20 cellular contexts compared by ENCODE assay signal in genomic region chr4:98728871-98729270, GRCh38.
A peak's percentile ranks its signal among the peaks of the same experiment; 100 is the strongest.
DNase-seq lines count a peak whose midpoint lies in the region; ATAC-seq, FAIRE-seq and TF ChIP-seq lines count a peak whose summit lies in the region.
"Had no signal": no experiment of that assay in that cellular context is flagged by ENCODE, and none has a peak within 500 bp of the region (broad histone marks: within the 10 kb centered on the region; RNA-seq: fewer than 3 reads in every experiment).

No MANE protein-coding gene starts in this region.

- H3K27me3 ChIP-seq in mammary epithelial cell (ENCODE audit: insufficient read depth, low read length) (no peaks in the 10 kb centered on the region), RWPE2 (ENCODE audit: insufficient read depth, poor library complexity, severe bottlenecking) (no peaks in the 10 kb centered on the region), keratinocyte (ENCODE audit: control insufficient read depth, extremely low read depth, insufficient read depth, low read length) (no peaks in the 10 kb centered on the region)
- H3K27me3 ChIP-seq: BE2C had no signal

- H3K9ac ChIP-seq in mammary epithelial cell (ENCODE audit: insufficient read depth, low read length) (no peak overlapping the region), keratinocyte (ENCODE audit: control insufficient read depth, extremely low read depth, insufficient read depth, low read length) (no peak overlapping the region)
- H3K9ac ChIP-seq: GM23248 had no signal

- no peaks in the 10 kb centered on the region for H3K4me1 Mint-ChIP-seq in MCF 10A (ENCODE audit: insufficient read depth, unreplicated experiment)

- no peak overlapping the region for H3K4me3 Mint-ChIP-seq in MCF 10A (ENCODE audit: unreplicated experiment)
- H3K4me3 Mint-ChIP-seq: CD4-positive, alpha-beta T cell had no signal

- H3K27ac ChIP-seq in mammary epithelial cell (ENCODE audit: insufficient read depth, low read depth, low read length) (no peak overlapping the region), RWPE2 (ENCODE audit: poor library complexity, severe bottlenecking) (peak overlapping the region; percentile 14), keratinocyte (ENCODE audit: control insufficient read depth, insufficient read depth, low read length) (no peak overlapping the region), temporal lobe (ENCODE audit: low read depth, low read length) (peak overlapping the region; percentile 27)
- H3K27ac ChIP-seq: GM23248 had no signal

- H3K9me1 ChIP-seq in keratinocyte (ENCODE audit: control insufficient read depth, extremely low read depth, insufficient read depth, low read length), result no peaks in the 10 kb centered on the region

- H4K20me1 ChIP-seq in mammary epithelial cell (ENCODE audit: insufficient read depth, low read length), result no peaks in the 10 kb centered on the region
- no peaks in the 10 kb centered on the region for H4K20me1 ChIP-seq in keratinocyte (ENCODE audit: control insufficient read depth, extremely low read depth, insufficient read depth, low read length)

- POLR2A ChIA-PET in MCF 10A (lab: Yijun Ruan, JAX), result interaction anchor here (0.9 to 1.2 kb wide), 2 partner anchors 29 to 51 kb away, joined by 3 read pairs; no protein-coding TSS in a partner anchor

- H3K4me2 ChIP-seq in mammary epithelial cell (ENCODE audit: insufficient read depth, low read depth, low read length), result no peak overlapping the region
- peak overlapping the region; percentile 48 for H3K4me2 ChIP-seq in keratinocyte (ENCODE audit: control insufficient read depth, extremely low read depth, insufficient read depth, low read depth, low read length)

- dilution Hi-C loops in mammary epithelial cell (cut with HindIII; ENCODE audit: low sequenced_read_pairs) (no loop called here), keratinocyte (cut with MboI; ENCODE audit: extremely low pct_ligation_motif_present, low sequenced_read_pairs) (no loop called here)

- H3K79me2 ChIP-seq in mammary epithelial cell (ENCODE audit: insufficient read depth, low read length) (no peaks in the 10 kb centered on the region), keratinocyte (ENCODE audit: control insufficient read depth, insufficient read depth, low read length) (no peaks in the 10 kb centered on the region)

- TF ChIP-seq CTCF in MCF 10A (IDR thresholded peaks at IDR 0.05; ENCODE audit: unreplicated experiment), result no peak
- no peak for TF ChIP-seq CTCF in mammary epithelial cell (conservative IDR thresholded peaks at IDR 0.05 in 1 of 2, IDR thresholded peaks at IDR 0.05 in 1 of 2; ENCODE audit: extremely low read depth in 1 of 2, insufficient read depth in 1 of 2, low read depth in 1 of 2, low read length in 2 of 2)
- TF ChIP-seq CTCF in RWPE2 (IDR thresholded peaks at IDR 0.05; ENCODE audit: poor library complexity, severe bottlenecking), result no peak
- TF ChIP-seq CTCF in keratinocyte (optimal IDR thresholded peaks at IDR 0.05 in 1 of 3, IDR thresholded peaks at IDR 0.05 in 1 of 3, conservative IDR thresholded peaks at IDR 0.05 in 1 of 3; ENCODE audit: extremely low read depth in 1 of 3, insufficient read depth in 2 of 3, low read length in 3 of 3), result no peak

- peaks cover 6% of the 10 kb centered on the region for H3K36me3 Mint-ChIP-seq in MCF 10A (ENCODE audit: insufficient read depth, unreplicated experiment)

- no peaks in the 10 kb centered on the region for H3K36me3 ChIP-seq in mammary epithelial cell (ENCODE audit: insufficient read depth, low read length)
- H3K36me3 ChIP-seq in RWPE2 (ENCODE audit: low read depth), result no peaks in the 10 kb centered on the region
- no peaks in the 10 kb centered on the region for H3K36me3 ChIP-seq in keratinocyte (ENCODE audit: control insufficient read depth in 2 of 2, extremely low read depth in 1 of 2, insufficient read depth in 2 of 2, low read length in 2 of 2)
- H3K36me3 ChIP-seq: BE2C, HAP-1 had no signal

- intact Hi-C loops in MCF 10A (cut with micrococcal nuclease) (no loop called here), mammary epithelial cell (cut with micrococcal nuclease) (no loop called here)

- ATAC-seq in RWPE2 (ENCODE audit: low read depth) (no peak), HG02852 (IDR thresholded peaks at IDR 0.05; ENCODE audit: unreplicated experiment) (no peak), HG03342 (IDR thresholded peaks at IDR 0.05; ENCODE audit: unreplicated experiment) (no peak)

- H3K9me3 Mint-ChIP-seq in MCF 10A (ENCODE audit: unreplicated experiment), result peaks cover 17% of the 10 kb centered on the region

- H3K4me1 ChIP-seq in mammary epithelial cell (ENCODE audit: insufficient read depth, low read length) (peaks cover 9% of the 10 kb centered on the region), RWPE2 (ENCODE audit: insufficient read depth, poor library complexity, severe bottlenecking) (peaks cover 11% of the 10 kb centered on the region), keratinocyte (ENCODE audit: control insufficient read depth, extremely low read depth, insufficient read depth, low read length) (peaks cover 10% of the 10 kb centered on the region)
- H3K4me1 ChIP-seq: BE2C, Caco-2, HAP-1 had no signal

- no peak overlapping the region for H3K4me3 ChIP-seq in mammary epithelial cell (replicated peaks in 1 of 3; ENCODE audit: insufficient read depth in 1 of 3, low read depth in 2 of 3, low read length in 3 of 3)
- no peak overlapping the region for H3K4me3 ChIP-seq in RWPE2 (ENCODE audit: severe bottlenecking)
- H3K4me3 ChIP-seq in keratinocyte (ENCODE audit: control insufficient read depth in 2 of 3, extremely low read depth in 1 of 3, insufficient read depth in 2 of 3, low read depth in 1 of 3, low read length in 3 of 3), result no peak overlapping the region
- H3K4me3 ChIP-seq: GM23248, HAP-1 had no signal

- H2AFZ ChIP-seq in mammary epithelial cell (ENCODE audit: low read depth, low read length) (no peak overlapping the region), keratinocyte (ENCODE audit: control insufficient read depth, low read length) (no peak overlapping the region)

- in situ Hi-C loops in mammary epithelial cell (cut with MboI; ENCODE audit: low sequenced_read_pairs in 2 of 2), result no loop called here

- CTCF ChIA-PET in MCF 10A (lab: Yijun Ruan, JAX), result interaction anchor here (0.6 to 1.2 kb wide), 5 partner anchors 14 to 261 kb away, joined by 3 to 5 read pairs (median 3); no protein-coding TSS in a partner anchor
- CTCF ChIA-PET in mammary epithelial cell (lab: Charles Lee; ENCODE audit: low non-redundant PET), result no interaction called here

- DNase-seq in MCF 10A (ENCODE audit: unreplicated experiment), result no peak
- DNase-seq in mammary epithelial cell, result no peak
- no peak for DNase-seq in RWPE2 (ENCODE audit: low spot score)
- no peak for DNase-seq in keratinocyte (ENCODE audit: low read depth, low spot score)
- DNase-seq in inferior parietal cortex (ENCODE audit: extremely low spot score), result no peak
- DNase-seq: Caco-2; CD4-positive, alpha-beta T cell; NCI-H1092; NCI-H2081; NCI-H510A; NCI-H748 treated with DMSO at 0.1 percent for 48 hours; RPMI8226; SW 1271 had no signal

- 75% methylated on average over 1 of the region's 1 CpG for WGBS in mammary epithelial cell (ENCODE audit: low coverage, missing lambda C conversion rate)

- H3K27me3 Mint-ChIP-seq in MCF 10A (ENCODE audit: insufficient read depth, unreplicated experiment), result no peaks in the 10 kb centered on the region
- H3K27me3 Mint-ChIP-seq: CD4-positive, alpha-beta T cell had no signal

- peak overlapping the region; percentile 28 for H3K27ac Mint-ChIP-seq in MCF 10A (ENCODE audit: low read depth, unreplicated experiment)
- H3K27ac Mint-ChIP-seq: CD4-positive, alpha-beta T cell had no signal

- H3K9me3 ChIP-seq in mammary epithelial cell (replicated peaks; ENCODE audit: insufficient read depth, low read length) (peaks cover 4% of the 10 kb centered on the region), RWPE2 (ENCODE audit: severe bottlenecking) (no peaks in the 10 kb centered on the region), keratinocyte (ENCODE audit: control insufficient read depth, low read depth, low read length) (no peaks in the 10 kb centered on the region)
- H3K9me3 ChIP-seq: BE2C, Caco-2, HAP-1 had no signal

- BruUV-seq in MCF 10A (replicated peaks; lab: Mats Ljungman, UMichigan) (no TSS peak), mammary epithelial cell (replicated peaks; lab: Mats Ljungman, UMichigan) (no TSS peak)

- no peak for FAIRE-seq in keratinocyte (lab: Jason Lieb, UNC)
- FAIRE-seq: A204.1 had no signal

Comparison
In these comparisons a context has a peak if more than half of its experiments do, and no peak if none do; other contexts are left out.
1. H3K27ac ChIP-seq: peak in RWPE2 (single experiment) and temporal lobe (single experiment); none in mammary epithelial cell (single experiment) and keratinocyte (single experiment).